In the genomic region with DNA sequence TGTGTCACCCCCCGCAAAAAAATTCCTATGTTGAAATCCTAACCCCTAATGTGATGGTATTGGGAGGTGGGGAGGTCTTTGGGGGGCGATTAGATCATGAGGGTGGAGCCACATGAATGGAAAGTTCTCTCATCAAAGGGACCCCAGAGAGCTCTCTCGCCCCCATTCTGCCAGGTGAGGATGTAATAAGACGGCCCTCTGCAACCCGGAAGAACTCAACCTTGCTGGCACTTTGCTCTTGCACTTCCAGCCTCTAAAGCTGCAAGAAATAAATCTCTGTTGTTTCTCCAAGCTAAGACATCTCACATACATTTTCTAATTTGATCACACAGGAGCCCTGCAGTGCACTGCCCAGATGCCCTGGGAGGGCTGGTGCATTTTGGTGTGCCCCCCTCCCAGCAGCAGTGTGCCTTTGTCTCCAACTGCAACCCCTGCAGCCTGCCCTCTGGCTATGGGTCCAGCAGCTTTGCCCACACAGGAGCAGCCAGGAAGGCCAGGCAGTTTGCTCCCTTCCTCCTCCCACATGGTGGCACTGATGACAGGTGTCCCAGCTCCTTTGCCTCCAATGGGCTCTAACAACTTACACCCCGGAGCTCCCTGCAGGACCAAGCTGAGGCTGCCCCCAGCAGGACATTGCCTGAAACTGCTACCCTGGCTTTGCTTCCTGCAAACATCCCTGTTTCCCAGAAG, we compare ENCODE assay signal across 8 cellular contexts.
DNase-seq lines count a peak whose midpoint lies in the region; ATAC-seq and TF ChIP-seq lines count a peak whose summit lies in the region.

No MANE protein-coding gene starts in this region.

- no peak for ATAC-seq in HG03159 (IDR thresholded peaks at IDR 0.05; ENCODE audit: unreplicated experiment)
- ATAC-seq in HG02588 (IDR thresholded peaks at IDR 0.05; ENCODE audit: unreplicated experiment), result no peak

- no peak overlapping the region for H3K4me3 ChIP-seq in retinal pigment epithelial cell (ENCODE audit: low read length)

- peak in 2 of 3 donors; percentile 6 to 14 for DNase-seq in stimulated activated CD4-positive, alpha-beta T cell treated with anti-CD3 and anti-CD28 coated beads, Interleukin-12 subunit alpha, Interleukin-12 subunit beta, amount 100 ng/mL, for 48 hours (ENCODE audit: low read depth in 2 of 3, low spot score in 1 of 3)
- DNase-seq in stimulated activated CD4-positive, alpha-beta T cell treated with anti-CD3 and anti-CD28 coated beads, Interleukin-1b, Interleukin-23, amount 100 ng/mL, for 48 hours, result no peak
- DNase-seq in NCI-H146 treated with DMSO at 0.1 percent for 48 hours (lab: John Stamatoyannopoulos, UW; ENCODE audit: unreplicated experiment), result peak; percentile 59
- DNase-seq in glomerular visceral epithelial cell (ENCODE audit: extremely low spot score), result peak; percentile 29
- DNase-seq in retinal pigment epithelial cell (ENCODE audit: low read depth), result peak; percentile 19

- TF ChIP-seq CTCF in VCaP (conservative IDR thresholded peaks at IDR 0.05) (peak; percentile 88), retinal pigment epithelial cell (conservative IDR thresholded peaks at IDR 0.05; ENCODE audit: low read depth, low read length) (peak; percentile 93)

- H3K27ac ChIP-seq in VCaP, result no peak overlapping the region
